In the genomic region with DNA sequence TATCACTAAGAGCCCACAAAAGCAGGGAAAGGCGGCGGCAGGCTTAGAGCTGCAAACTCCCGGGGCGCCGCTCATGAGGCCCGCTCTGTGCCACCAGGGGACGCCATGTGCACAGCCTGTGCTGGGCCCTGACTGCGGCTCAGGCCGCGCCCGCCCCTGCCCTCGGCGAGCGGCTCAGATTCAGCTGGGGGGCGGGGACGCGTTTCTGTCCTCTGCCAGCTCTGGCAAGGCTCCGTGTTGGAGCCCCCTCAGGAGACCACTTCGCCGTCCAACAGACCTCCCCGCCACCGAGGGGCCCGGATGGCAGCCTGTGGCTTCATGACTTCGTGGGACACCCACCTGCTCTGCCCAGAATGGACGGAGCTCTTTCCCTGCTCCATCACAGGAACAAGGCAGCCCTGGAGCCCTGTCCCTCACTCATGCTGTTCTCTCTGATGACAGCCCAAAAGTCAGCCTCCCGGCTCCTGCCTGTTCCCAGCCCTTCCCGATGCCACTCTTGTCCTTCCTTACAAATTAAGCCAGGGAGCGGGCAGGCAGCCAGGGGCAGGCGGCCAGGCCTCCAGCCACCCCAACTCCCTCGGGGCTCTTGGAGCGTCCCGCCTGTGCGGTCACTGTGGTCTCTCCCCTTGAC, we compare ENCODE assay signal across 8 cellular contexts.
DNase-seq lines count a peak whose midpoint lies in the region; ATAC-seq and TF ChIP-seq lines count a peak whose summit lies in the region.

No MANE protein-coding gene starts in this region.

- intact Hi-C loops in sciatic nerve (cut with DNase I) = loop anchor here (2.0 kb wide), 1 partner anchor 184 kb away; a partner anchor contains a TSS

- peak; percentile 98 for ATAC-seq in sciatic nerve

- no peak for TF ChIP-seq POLR2A in NB4 (IDR thresholded peaks at IDR 0.05; ENCODE audit: extremely low read depth, insufficient read length)

- H3K4me3 ChIP-seq in HFF-Myc (replicated peaks; ENCODE audit: low read depth, low read length) (no peak overlapping the region), NB4 (ENCODE audit: low read depth, low read length) (no peak overlapping the region)

- DNase-seq in HFF-Myc (ENCODE audit: extremely low read depth, low read depth) (no peak), NB4 (ENCODE audit: low read depth) (peak; percentile 83), T-helper 2 cell (peak; percentile 52 to 71 (median 64)), amniotic stem cell (lab: John Stamatoyannopoulos, UW) (peak; percentile 64), hepatic stellate cell (ENCODE audit: low spot score) (peak; percentile 86), sciatic nerve (ENCODE audit: low spot score) (peak; percentile 94), GF-D8 (lab: John Stamatoyannopoulos, UW) (no peak)

- TF ChIP-seq CTCF in GM12872 (IDR thresholded peaks at IDR 0.05; ENCODE audit: insufficient read depth, low read depth, low read length) = peak; percentile 99
- TF ChIP-seq CTCF in HFF-Myc (IDR thresholded peaks at IDR 0.05; ENCODE audit: low read depth, low read length, missing control alignments) = peak; percentile 96
- TF ChIP-seq CTCF in NB4 (IDR thresholded peaks at IDR 0.05; ENCODE audit: low read depth, low read length) = peak; percentile 85

Comparison
In these comparisons a context has a peak if more than half of its experiments do, and no peak if none do; other contexts are left out.
1. DNase-seq: peak in NB4 (single experiment), T-helper 2 cell (5 of 5), amniotic stem cell (single experiment), hepatic stellate cell (single experiment) and sciatic nerve (single experiment); none in HFF-Myc (single experiment) and GF-D8 (single experiment).
2. Peak in every context shown above with its lines, with median percentiles within 50 percentile points of each other: CTCF ChIP-seq.